In the genomic region with DNA sequence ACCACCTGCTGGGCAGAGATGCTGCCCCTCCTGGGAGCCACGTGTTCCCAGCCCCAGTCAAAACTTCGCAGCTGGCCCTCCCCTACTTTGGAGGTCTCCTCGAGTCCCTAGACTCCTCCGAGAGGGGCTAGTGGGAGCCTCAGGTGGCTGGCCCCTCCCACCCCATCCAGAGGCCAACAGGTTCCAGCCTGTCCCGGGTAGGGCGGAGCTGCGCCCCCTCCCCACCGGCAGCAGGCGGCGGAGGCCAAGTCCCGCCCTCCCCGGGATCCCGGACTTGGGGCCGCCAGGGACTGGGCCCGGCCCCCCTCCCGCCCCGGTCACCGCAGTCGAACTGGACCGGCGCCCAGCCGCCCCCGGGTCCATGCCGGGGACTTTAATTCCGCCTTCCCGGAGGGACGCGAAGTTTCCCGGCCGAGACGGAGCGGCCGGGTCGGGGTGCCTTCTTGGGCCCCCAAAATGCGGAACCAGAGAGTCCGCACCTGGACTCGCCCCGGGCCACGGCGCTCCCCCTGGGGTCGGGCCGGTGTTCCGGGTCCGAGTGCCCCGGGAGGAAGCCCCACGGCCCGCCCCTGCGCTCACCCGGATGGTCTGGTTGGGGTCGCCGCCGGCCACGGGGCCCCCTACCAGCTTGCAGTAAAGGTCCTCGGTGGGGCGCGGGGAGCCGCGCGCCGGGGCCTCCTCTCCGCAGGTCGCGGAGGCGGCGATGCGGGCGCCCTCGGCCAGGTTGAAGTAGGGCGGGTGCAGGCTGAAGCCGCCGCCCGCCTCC, we compare ENCODE assay signal across 1 cellular context.
TF ChIP-seq lines count a peak whose summit lies in the region.

No MANE protein-coding gene starts in this region.

TF ChIP-seq in HepG2, 621 proteins besides CTCF, POLR2A, EP300 and RAD21 (continued from another document and continues in another):
- TF ChIP-seq, protein P1, sequence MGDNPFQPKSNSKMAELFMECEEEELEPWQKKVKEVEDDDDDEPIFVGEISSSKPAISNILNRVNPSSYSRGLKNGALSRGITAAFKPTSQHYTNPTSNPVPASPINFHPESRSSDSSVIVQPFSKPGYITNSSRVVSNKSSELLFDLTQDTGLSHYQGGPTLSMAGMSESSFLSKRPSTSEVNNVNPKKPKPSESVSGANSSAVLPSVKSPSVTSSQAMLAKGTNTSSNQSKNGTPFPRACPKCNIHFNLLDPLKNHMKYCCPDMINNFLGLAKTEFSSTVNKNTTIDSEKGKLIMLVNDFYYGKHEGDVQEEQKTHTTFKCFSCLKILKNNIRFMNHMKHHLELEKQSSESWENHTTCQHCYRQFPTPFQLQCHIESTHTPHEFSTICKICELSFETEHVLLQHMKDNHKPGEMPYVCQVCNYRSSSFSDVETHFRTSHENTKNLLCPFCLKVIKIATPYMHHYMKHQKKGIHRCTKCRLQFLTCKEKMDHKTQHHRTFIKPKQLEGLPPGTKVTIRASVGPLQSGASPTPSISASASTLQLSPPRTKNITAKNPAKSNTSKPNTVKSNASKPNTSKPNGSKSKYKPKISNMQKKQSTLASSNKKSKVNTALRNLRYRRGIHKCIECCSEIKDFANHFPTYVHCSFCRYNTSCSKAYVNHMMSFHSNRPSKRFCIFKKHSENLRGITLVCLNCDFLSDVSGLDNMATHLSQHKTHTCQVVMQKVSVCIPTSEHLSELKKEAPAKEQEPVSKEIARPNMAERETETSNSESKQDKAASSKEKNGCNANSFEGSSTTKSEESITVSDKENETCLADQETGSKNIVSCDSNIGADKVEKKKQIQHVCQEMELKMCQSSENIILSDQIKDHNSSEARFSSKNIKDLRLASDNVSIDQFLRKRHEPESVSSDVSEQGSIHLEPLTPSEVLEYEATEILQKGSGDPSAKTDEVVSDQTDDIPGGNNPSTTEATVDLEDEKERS (CRISPR knock-in tag; IDR thresholded peaks at IDR 0.05) = no peak
- TF ChIP-seq ZNF589 (CRISPR knock-in tag; conservative IDR thresholded peaks at IDR 0.05) (no peak), AFF4 (CRISPR knock-in tag; IDR thresholded peaks at IDR 0.05) (0 out of 2 replicates have a peak, but pooled peaks have one; percentile 60), SP5 (CRISPR knock-in tag; IDR thresholded peaks at IDR 0.05; ENCODE audit: borderline replicate concordance, low read depth) (peak; percentile 86), DNMT1 (CRISPR knock-in tag; IDR thresholded peaks at IDR 0.05) (no peak), ZNF407 (CRISPR knock-in tag; IDR thresholded peaks at IDR 0.05; ENCODE audit: not compliant biosample characterization) (no peak), MTF1 (CRISPR knock-in tag; IDR thresholded peaks at IDR 0.05) (0 out of 2 replicates have a peak, but pooled peaks have one; percentile 42), ZNF207 (IDR thresholded peaks at IDR 0.05; ENCODE audit: borderline replicate concordance) (no peak), NR1H2 (CRISPR knock-in tag; IDR thresholded peaks at IDR 0.05; ENCODE audit: borderline replicate concordance, low read depth) (peak; percentile 70; the same call in 1 of the 2 replicates), ARID2 (CRISPR knock-in tag; IDR thresholded peaks at IDR 0.05; ENCODE audit: borderline replicate concordance) (peak; percentile 67; the same call in 1 of the 2 replicates), ZNF333 (CRISPR knock-in tag; IDR thresholded peaks at IDR 0.05; ENCODE audit: borderline replicate concordance) (peak; percentile 88; the same call in 1 of the 2 replicates), TEAD3 (CRISPR knock-in tag; optimal IDR thresholded peaks at IDR 0.05; ENCODE audit: borderline replicate concordance) (peak; percentile 40), ARNTL (CRISPR knock-in tag; IDR thresholded peaks at IDR 0.05) (peak; percentile 55), ETV5 (CRISPR knock-in tag; IDR thresholded peaks at IDR 0.05; ENCODE audit: borderline replicate concordance) (peak; percentile 42; the same call in 1 of the 2 replicates), TIGD3 (CRISPR knock-in tag; IDR thresholded peaks at IDR 0.05; ENCODE audit: borderline replicate concordance) (no peak), TFDP1 (CRISPR knock-in tag; IDR thresholded peaks at IDR 0.05; ENCODE audit: borderline replicate concordance) (peak; percentile 28; the same call in 1 of the 2 replicates), ZNF446 (CRISPR knock-in tag; IDR thresholded peaks at IDR 0.05) (no peak; the same call in 1 of the 2 replicates), ZMYM3 (CRISPR knock-in tag; IDR thresholded peaks at IDR 0.05) (no peak), ZGPAT (CRISPR knock-in tag; IDR thresholded peaks at IDR 0.05) (peak; percentile 69), MEIS1 (CRISPR knock-in tag; IDR thresholded peaks at IDR 0.05; ENCODE audit: borderline replicate concordance) (peak; percentile 60; the same call in 1 of the 2 replicates), RBM22 (optimal IDR thresholded peaks at IDR 0.05; ENCODE audit: low read length) (no peak), ZNF263 (CRISPR knock-in tag; IDR thresholded peaks at IDR 0.05) (peak; percentile 41; the same call in 1 of the 2 replicates), PHF5A (CRISPR knock-in tag; IDR thresholded peaks at IDR 0.05; ENCODE audit: low read depth, unreplicated experiment) (peak; percentile 45), PAF1 (CRISPR knock-in tag; IDR thresholded peaks at IDR 0.05) (no peak)
- TF ChIP-seq, protein P2, sequence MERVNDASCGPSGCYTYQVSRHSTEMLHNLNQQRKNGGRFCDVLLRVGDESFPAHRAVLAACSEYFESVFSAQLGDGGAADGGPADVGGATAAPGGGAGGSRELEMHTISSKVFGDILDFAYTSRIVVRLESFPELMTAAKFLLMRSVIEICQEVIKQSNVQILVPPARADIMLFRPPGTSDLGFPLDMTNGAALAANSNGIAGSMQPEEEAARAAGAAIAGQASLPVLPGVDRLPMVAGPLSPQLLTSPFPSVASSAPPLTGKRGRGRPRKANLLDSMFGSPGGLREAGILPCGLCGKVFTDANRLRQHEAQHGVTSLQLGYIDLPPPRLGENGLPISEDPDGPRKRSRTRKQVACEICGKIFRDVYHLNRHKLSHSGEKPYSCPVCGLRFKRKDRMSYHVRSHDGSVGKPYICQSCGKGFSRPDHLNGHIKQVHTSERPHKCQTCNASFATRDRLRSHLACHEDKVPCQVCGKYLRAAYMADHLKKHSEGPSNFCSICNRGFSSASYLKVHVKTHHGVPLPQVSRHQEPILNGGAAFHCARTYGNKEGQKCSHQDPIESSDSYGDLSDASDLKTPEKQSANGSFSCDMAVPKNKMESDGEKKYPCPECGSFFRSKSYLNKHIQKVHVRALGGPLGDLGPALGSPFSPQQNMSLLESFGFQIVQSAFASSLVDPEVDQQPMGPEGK (CRISPR knock-in tag; IDR thresholded peaks at IDR 0.05) = peak; percentile 98
